23 cellular contexts compared by ENCODE assay signal in genomic region chr11:108403072-108403471, GRCh38.
DNase-seq lines count a peak whose midpoint lies in the region; FAIRE-seq and TF ChIP-seq lines count a peak whose summit lies in the region.
"Had no signal": no experiment of that assay in that cellular context is flagged by ENCODE, and none has a peak within 500 bp of the region (broad histone marks: within the 10 kb centered on the region; RNA-seq: fewer than 3 reads in every experiment).

No MANE protein-coding gene starts in this region.

- H3K4me1 ChIP-seq in kidney (ENCODE audit: control insufficient read depth in 1 of 2, insufficient read depth in 1 of 2, low read depth in 1 of 2, low read length in 2 of 2), result no peaks in the 10 kb centered on the region
- H3K4me1 ChIP-seq: BE2C, BLaER1 had no signal

- H3K4me3 ChIP-seq in epithelial cell of esophagus (ENCODE audit: low read length), result no peak overlapping the region
- H3K4me3 ChIP-seq in kidney (ENCODE audit: low read length in 2 of 2), result no peak overlapping the region
- H3K4me3 ChIP-seq: BLaER1 had no signal

- no peak overlapping the region for H3K9ac ChIP-seq in kidney (ENCODE audit: low read length in 2 of 2)
- H3K9ac ChIP-seq: BLaER1 had no signal

- no peaks in the 10 kb centered on the region for H3K36me3 ChIP-seq in kidney (ENCODE audit: control insufficient read depth in 1 of 2, insufficient read depth in 2 of 2, low read length in 2 of 2)
- H3K36me3 ChIP-seq: BE2C, BLaER1 had no signal

- no peak for TF ChIP-seq CTCF in epithelial cell of esophagus (IDR thresholded peaks at IDR 0.05; ENCODE audit: insufficient read depth, low read depth, low read length, missing control alignments)
- TF ChIP-seq CTCF in kidney (IDR thresholded peaks at IDR 0.05; ENCODE audit: borderline replicate concordance, extremely low read depth, insufficient read depth), result no peak

- intact Hi-C loops in kidney (cut with DNase I), result no loop called here

- no peaks in the 10 kb centered on the region for H3K9me3 ChIP-seq in kidney (ENCODE audit: control insufficient read depth in 1 of 2, low read length in 2 of 2)
- H3K9me3 ChIP-seq: BE2C, BLaER1 had no signal

- peak; percentile 72 for FAIRE-seq in kidney (lab: Jason Lieb, UNC)
- FAIRE-seq: A204.1, G401.6, GM19239 had no signal

- H3K27ac ChIP-seq in kidney (ENCODE audit: low read depth in 2 of 2, low read length in 2 of 2), result no peak overlapping the region
- H3K27ac ChIP-seq: BLaER1 had no signal

- DNase-seq in epithelial cell of esophagus (ENCODE audit: low read depth) (peak; percentile 10), kidney (no peak), kidney tubule cell (ENCODE audit: low spot score) (peak; percentile 64), renal cortical epithelial cell (ENCODE audit: low read depth) (peak; percentile 28), NCI-H446 treated with DMSO at 0.1 percent for 48 hours (lab: John Stamatoyannopoulos, UW) (no peak), DMS153 (lab: John Stamatoyannopoulos, UW) (no peak)
- no peak for DNase-seq in activated CD8-positive, alpha-beta memory T cell treated with anti-CD3 and anti-CD28 coated beads, Interleukin-2, amount 50 U/mL, for 4 hours
- DNase-seq in stimulated activated CD4-positive, alpha-beta T cell treated with anti-CD3 and anti-CD28 coated beads, Interleukin-12 subunit alpha, Interleukin-12 subunit beta, amount 100 ng/mL, for 4 hours, result no peak
- DNase-seq: 8988T; ACHN; BE2C; C1 segment of cervical spinal cord; CD4-positive, alpha-beta memory T cell; CD4-positive, CD25-positive, alpha-beta regulatory T cell; CD8-positive, alpha-beta memory T cell; COR-L47; DMS 273 treated with DMSO at 0.1 percent for 48 hours; DMS79 treated with DMSO at 0.1 percent for 48 hours; GF-D8 had no signal

Comparison
In these comparisons a context has a peak if more than half of its experiments do, and no peak if none do; other contexts are left out.
1. DNase-seq: peak in epithelial cell of esophagus (single experiment), kidney tubule cell (single experiment) and renal cortical epithelial cell (single experiment); none in kidney (single experiment), NCI-H446 treated with DMSO at 0.1 percent for 48 hours (single experiment), activated CD8-positive, alpha-beta memory T cell treated with anti-CD3 and anti-CD28 coated beads, Interleukin-2, amount 50 U/mL, for 4 hours (single experiment), stimulated activated CD4-positive, alpha-beta T cell treated with anti-CD3 and anti-CD28 coated beads, Interleukin-12 subunit alpha, Interleukin-12 subunit beta, amount 100 ng/mL, for 4 hours (single experiment) and DMS153 (single experiment).